ENCODE assay signal across 8 cellular contexts in the genomic region with DNA sequence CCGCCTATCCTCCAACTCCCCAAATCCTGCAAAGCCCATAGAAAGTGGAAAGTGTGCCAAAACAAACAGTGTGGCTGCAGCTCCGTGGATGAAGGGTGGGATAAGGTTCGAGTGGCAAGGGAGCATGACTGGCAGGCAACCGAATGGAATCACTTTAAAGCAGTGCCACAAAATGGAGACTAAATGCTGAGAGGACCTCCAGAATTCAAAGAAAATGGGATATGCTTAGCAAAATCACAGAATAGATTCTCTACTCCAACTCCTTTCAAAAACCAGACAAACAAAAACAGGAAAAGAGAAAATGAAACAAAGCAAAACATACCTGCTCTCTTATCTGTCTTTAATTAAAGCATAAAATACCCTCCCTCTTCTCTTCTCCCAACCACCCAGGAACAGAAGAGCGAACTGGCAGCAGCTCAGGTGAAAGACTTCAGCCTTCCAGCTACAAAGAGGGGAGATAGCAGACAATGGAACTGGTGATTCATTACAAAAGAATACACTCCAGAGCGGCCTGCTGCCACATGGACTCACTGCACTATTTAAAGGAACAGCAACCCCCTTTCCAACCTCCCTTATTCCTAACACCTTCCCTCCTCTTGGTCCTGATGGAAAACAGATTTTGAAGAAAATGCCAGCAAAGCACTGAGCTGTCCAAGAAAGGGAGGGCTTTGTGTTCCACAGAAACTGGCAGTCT.
DNase-seq lines count a peak whose midpoint lies in the region; ATAC-seq, FAIRE-seq and TF ChIP-seq lines count a peak whose summit lies in the region.

No MANE protein-coding gene starts in this region.

- no peak for ATAC-seq in GM18505 (IDR thresholded peaks at IDR 0.05; ENCODE audit: unreplicated experiment)
- no peak for ATAC-seq in HG03025 (IDR thresholded peaks at IDR 0.05; ENCODE audit: low FRiP score, unreplicated experiment)

- H3K9me3 ChIP-seq in iPS-18c (ENCODE audit: control insufficient read depth, insufficient read depth, low read length) = no peaks in the 10 kb centered on the region
- no peaks in the 10 kb centered on the region for H3K9me3 ChIP-seq in smooth muscle cell (replicated peaks; ENCODE audit: low read depth)

- H3F3A ChIP-seq in smooth muscle cell (ENCODE audit: low read depth) = peaks cover 14% of the 10 kb centered on the region

- H3K79me2 ChIP-seq in smooth muscle cell (ENCODE audit: low read depth) = peaks cover 79% of the 10 kb centered on the region

- no peaks in the 10 kb centered on the region for H3K27me3 ChIP-seq in smooth muscle cell (ENCODE audit: low read depth)

- no peaks in the 10 kb centered on the region for H3K36me3 ChIP-seq in smooth muscle cell (ENCODE audit: low read depth)

- peak; percentile 22 for DNase-seq in H54 (ENCODE audit: insufficient read length, low spot score)
- DNase-seq in NCI-H2227 (lab: John Stamatoyannopoulos, UW; ENCODE audit: unreplicated experiment) = peak; percentile 21
- DNase-seq in astrocyte of the spinal cord (ENCODE audit: low read depth, low spot score) = peak; percentile 86
- no peak for DNase-seq in smooth muscle cell (lab: John Stamatoyannopoulos, UW; ENCODE audit: unreplicated experiment)
- DNase-seq in activated effector memory CD4-positive, alpha-beta T cell treated with Interleukin-2 at 50 U/mL for 16 hours = no peak

- H3K4me1 ChIP-seq in smooth muscle cell (ENCODE audit: low read depth) = peaks cover 54% of the 10 kb centered on the region

- FAIRE-seq in H54 (lab: Jason Lieb, UNC) = peak; percentile 98

- peak overlapping the region; percentile 91 for H3K27ac ChIP-seq in smooth muscle cell (ENCODE audit: low read depth)

- WGBS in smooth muscle cell (ENCODE audit: low lambda C conversion rate) = 6% methylated on average over 6 of the region's 6 CpGs

- H4K20me1 ChIP-seq in smooth muscle cell (ENCODE audit: low read depth) = peaks cover 78% of the 10 kb centered on the region

- in situ Hi-C loops in astrocyte of the spinal cord (cut with HindIII; ENCODE audit: low sequenced_read_pairs) = no loop called here

- peak overlapping the region; percentile 78 for H3K9ac ChIP-seq in smooth muscle cell (ENCODE audit: low read depth)

- H3K4me3 ChIP-seq in astrocyte of the spinal cord (ENCODE audit: low read depth, low read length) (peak overlapping the region; percentile 40), iPS-18c (ENCODE audit: insufficient read depth, low read depth, low read length) (peak overlapping the region; percentile 28), smooth muscle cell (peak overlapping the region; percentile 64)

- no peak for TF ChIP-seq POLR2A in H54 (IDR thresholded peaks at IDR 0.05; ENCODE audit: low read depth, low read length)
- TF ChIP-seq POLR2A in GM18505 (IDR thresholded peaks at IDR 0.05; ENCODE audit: borderline replicate concordance, extremely low read depth, insufficient read depth, insufficient read length) = no peak

- H3K4me2 ChIP-seq in smooth muscle cell = peak overlapping the region; percentile 85

- TF ChIP-seq CTCF in astrocyte of the spinal cord (IDR thresholded peaks at IDR 0.05; ENCODE audit: low read depth, low read length) (no peak), smooth muscle cell (IDR thresholded peaks at IDR 0.05; ENCODE audit: borderline replicate concordance, insufficient read depth, poor library complexity, severe bottlenecking) (no peak)

- H2AFZ ChIP-seq in smooth muscle cell (ENCODE audit: low read depth) = no peak overlapping the region

Comparison
In these comparisons a context has a peak if more than half of its experiments do, and no peak if none do; other contexts are left out.
1. DNase-seq: peak in H54 (single experiment), NCI-H2227 (single experiment) and astrocyte of the spinal cord (single experiment); none in smooth muscle cell (single experiment) and activated effector memory CD4-positive, alpha-beta T cell treated with Interleukin-2 at 50 U/mL for 16 hours (single experiment).
2. Peak in every context shown above with its lines, with median percentiles within 50 percentile points of each other: H3K4me3 ChIP-seq.